15 cellular contexts compared by ENCODE assay signal in the genomic region with DNA sequence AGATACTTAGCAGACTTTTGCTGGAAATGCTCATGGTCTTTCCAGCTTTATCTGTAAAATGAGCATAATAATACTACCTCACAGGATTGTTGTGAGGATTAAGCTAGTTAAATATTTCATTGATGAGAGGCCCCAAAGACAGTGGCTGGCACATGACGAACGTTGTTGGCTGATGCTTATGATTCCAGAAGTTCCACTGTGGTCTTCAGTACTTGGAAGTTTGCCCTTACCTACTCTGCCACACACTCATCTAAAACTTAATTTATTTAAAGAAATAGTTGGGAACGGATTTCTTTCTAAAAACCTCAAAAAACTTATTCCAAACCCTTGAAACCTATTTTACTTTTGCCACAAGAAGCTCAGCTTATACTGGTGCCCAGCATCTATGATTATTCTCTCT.
DNase-seq lines count a peak whose midpoint lies in the region; ATAC-seq and TF ChIP-seq lines count a peak whose summit lies in the region.
"Had no signal": no experiment of that assay in that cellular context is flagged by ENCODE, and none has a peak within 500 bp of the region (broad histone marks: within the 10 kb centered on the region; RNA-seq: fewer than 3 reads in every experiment).

No MANE protein-coding gene starts in this region.

- H3K4me3 ChIP-seq in ascending aorta = no peak overlapping the region
- H3K4me3 ChIP-seq: neural progenitor cell had no signal

- ATAC-seq in HG02571 (IDR thresholded peaks at IDR 0.05; ENCODE audit: unreplicated experiment) = no peak

- H3K4me1 ChIP-seq in ascending aorta = peaks cover 37 to 60% of the 10 kb centered on the region in 2 donors

- no peak for TF ChIP-seq CTCF in ascending aorta (IDR thresholded peaks at IDR 0.05)

- H3K27ac ChIP-seq in ascending aorta = peak overlapping the region; percentile 69 to 89
- H3K27ac ChIP-seq: neural progenitor cell had no signal

- intact Hi-C loops in ascending aorta (cut with DNase I) = no loop called here

- H3K9me3 ChIP-seq in ascending aorta = no peaks in the 10 kb centered on the region

- H3K36me3 ChIP-seq in ascending aorta = peaks cover 0 to 4% of the 10 kb centered on the region in 2 donors
- H3K36me3 ChIP-seq: neural progenitor cell had no signal

- DNase-seq in GM04503 (ENCODE audit: low read depth) (peak; percentile 77), ascending aorta (ENCODE audit: low spot score in 2 of 2) (no peak), iris pigment epithelial cell (ENCODE audit: low read depth) (peak; percentile 92), stromal cell of bone marrow (ENCODE audit: low read depth) (peak; percentile 50), amniotic stem cell (lab: John Stamatoyannopoulos, UW) (no peak), DMS53 treated with DMSO at 0.1 percent for 48 hours (lab: John Stamatoyannopoulos, UW; ENCODE audit: unreplicated experiment) (no peak)
- DNase-seq in stimulated activated CD4-positive, alpha-beta T cell treated with anti-CD3 and anti-CD28 coated beads, Interleukin-2, amount 100 ng/mL, for 24 hours = no peak
- DNase-seq: activated CD4-positive, alpha-beta T cell treated with anti-CD3 and anti-CD28 coated beads, Interleukin-2, amount 10 ng/mL, durations not matched to agents 24 days and 14 days; activated naive CD8-positive, alpha-beta T cell treated with anti-CD3 and anti-CD28 coated beads, Interleukin-2, amount 10 ng/mL, durations not matched to agents 7 days and 5 days; immature natural killer cell; NCI-H1105; stimulated activated CD4-positive, alpha-beta T cell treated with anti-CD3 and anti-CD28 coated beads, Interleukin-4, amount 100 ng/mL, for 1 hour; SW 1271 had no signal

- no peaks in the 10 kb centered on the region for H3K27me3 ChIP-seq in ascending aorta
- H3K27me3 ChIP-seq: neural progenitor cell had no signal

Comparison
In these comparisons a context has a peak if more than half of its experiments do, and no peak if none do; other contexts are left out.
1. DNase-seq: peak in GM04503 (single experiment), iris pigment epithelial cell (single experiment) and stromal cell of bone marrow (single experiment); none in ascending aorta (0 of 2), amniotic stem cell (single experiment), stimulated activated CD4-positive, alpha-beta T cell treated with anti-CD3 and anti-CD28 coated beads, Interleukin-2, amount 100 ng/mL, for 24 hours (0 of 2) and DMS53 treated with DMSO at 0.1 percent for 48 hours (single experiment).